8 cellular contexts compared by ENCODE assay signal in genomic region chr6:37021356-37022129, GRCh38. TPM values are rescaled to one million over a fixed set of nuclear protein-coding genes. Genes with fewer than 3 reads are reported as not detected.
A peak's percentile ranks its signal among the peaks of the same experiment; 100 is the strongest.
DNase-seq lines count a peak whose midpoint lies in the region; ATAC-seq lines count a peak whose summit lies in the region.

No MANE protein-coding gene starts in this region.

- DNase-seq in Daoy (ENCODE audit: low read depth) (peak; percentile 46), NCI-H2196 (lab: John Stamatoyannopoulos, UW; ENCODE audit: unreplicated experiment) (peak; percentile 47), fibroblast of the conjunctiva (ENCODE audit: low read depth) (peak; percentile 26), germinal center (ENCODE audit: low spot score) (no peak), SHP77 treated with DMSO at 0.1 percent for 48 hours (lab: John Stamatoyannopoulos, UW) (no peak)
- peak; percentile 36 to 43 for DNase-seq in activated CD8-positive, alpha-beta memory T cell treated with anti-CD3 and anti-CD28 coated beads for 4 hours (ENCODE audit: low read depth in 2 of 2)
- peak; percentile 54 for DNase-seq in stimulated activated CD8-positive, alpha-beta memory T cell treated with anti-CD3 and anti-CD28 coated beads, Interleukin-15, amount 100 ng/mL, for 1 hour (ENCODE audit: low read depth)

- ATAC-seq in HG03097 (IDR thresholded peaks at IDR 0.05; ENCODE audit: low FRiP score, unreplicated experiment), result no peak

RNA-seq across cellular contexts. Expression of gene FGD2, which starts 16.1 kb away (rescaled TPM):
- not detected in 2 replicates for total RNA-seq in Daoy (2014; rRNA removed; shearing (Covaris generic))

RNA-seq across cellular contexts. Expression of gene MTCH1, which starts 35.5 kb away (rescaled TPM):
- 279 and 292 TPM in 2 replicates for total RNA-seq in Daoy (2014; rRNA removed; shearing (Covaris generic))

Comparison
In these comparisons a context has a peak if more than half of its experiments do, and no peak if none do; other contexts are left out.
1. DNase-seq: peak in Daoy (single experiment), NCI-H2196 (single experiment), activated CD8-positive, alpha-beta memory T cell treated with anti-CD3 and anti-CD28 coated beads for 4 hours (2 of 2), fibroblast of the conjunctiva (single experiment) and stimulated activated CD8-positive, alpha-beta memory T cell treated with anti-CD3 and anti-CD28 coated beads, Interleukin-15, amount 100 ng/mL, for 1 hour (single experiment); none in germinal center (single experiment) and SHP77 treated with DMSO at 0.1 percent for 48 hours (single experiment).